ENCODE assay signal across 14 cellular contexts in genomic region chr1:174872615-174873058, GRCh38.
DNase-seq lines count a peak whose midpoint lies in the region; ATAC-seq, FAIRE-seq and TF ChIP-seq lines count a peak whose summit lies in the region.
"Had no signal": no experiment of that assay in that cellular context is flagged by ENCODE, and none has a peak within 500 bp of the region (broad histone marks: within the 10 kb centered on the region; RNA-seq: fewer than 3 reads in every experiment).

No MANE protein-coding gene starts in this region.

- H4K20me1 ChIP-seq in hepatocyte (ENCODE audit: insufficient read depth, poor library complexity, severe bottlenecking) (no peaks in the 10 kb centered on the region), HepG2 (ENCODE audit: insufficient read depth, low read length) (no peaks in the 10 kb centered on the region)

- 55% methylated on average over 2 of the region's 2 CpGs for WGBS in HUES64
- 73% methylated on average over 2 of the region's 2 CpGs for WGBS in hepatocyte (ENCODE audit: low lambda C conversion rate, missing lambda C conversion rate)
- 85% methylated on average over 2 of the region's 2 CpGs for WGBS in esophagus muscularis mucosa
- WGBS in HepG2 (ENCODE audit: low lambda C conversion rate), result 97% methylated on average over 2 of the region's 2 CpGs

- H3K36me3 Mint-ChIP-seq in activated B cell treated with CpG ODN at 0.5 μM for 24 hours (ENCODE audit: low read depth) (peaks cover 19% of the 10 kb centered on the region), immature natural killer cell (peaks cover 0 to 5% (median 3%) of the 10 kb centered on the region in 3 donors)
- H3K36me3 Mint-ChIP-seq in activated CD8-positive, alpha-beta T cell treated with anti-CD3 and anti-CD28 coated beads, Interleukin-2, amount 10 ng/mL, durations not matched to agents 7 days and 5 days (ENCODE audit: low read depth), result no peaks in the 10 kb centered on the region

- H3K4me1 Mint-ChIP-seq in activated B cell treated with CpG ODN at 0.5 μM for 24 hours (peaks cover 59% of the 10 kb centered on the region), immature natural killer cell (peaks cover 21 to 41% of the 10 kb centered on the region in 2 donors)
- H3K4me1 Mint-ChIP-seq in activated CD8-positive, alpha-beta T cell treated with anti-CD3 and anti-CD28 coated beads, Interleukin-2, amount 10 ng/mL, durations not matched to agents 7 days and 5 days (ENCODE audit: low read depth), result peaks cover 4% of the 10 kb centered on the region

- no peak for TF ChIP-seq POLR2A in esophagus muscularis mucosa (IDR thresholded peaks at IDR 0.05; ENCODE audit: low read depth)
- TF ChIP-seq POLR2A in HepG2 (IDR thresholded peaks at IDR 0.05; ENCODE audit: insufficient read depth in 1 of 2, low read depth in 2 of 2, low read length in 2 of 2), result no peak

- TF ChIP-seq RAD21 in HepG2 (CRISPR knock-in tag; IDR thresholded peaks at IDR 0.05), result no peak

- no TSS peak for BruUV-seq in HepG2 (replicated peaks; lab: Mats Ljungman, UMichigan)

- H3K27me3 ChIP-seq in HUES64 (ENCODE audit: insufficient read depth, low read length) (no peaks in the 10 kb centered on the region), hepatocyte (no peaks in the 10 kb centered on the region), esophagus muscularis mucosa (no peaks in the 10 kb centered on the region), HepG2 (ENCODE audit: control insufficient read depth in 1 of 2, insufficient read depth in 2 of 2, low read length in 2 of 2) (no peaks in the 10 kb centered on the region)

- POLR2A ChIA-PET in activated B cell treated with CpG ODN at 0.5 μM for 24 hours (lab: Charles Lee), result interaction anchor here (0.6 to 1.2 kb wide), 3 partner anchors 82 to 739 kb away, joined by 3 to 6 read pairs (median 6); partner anchors contain the start of gene CACYBP
- POLR2A ChIA-PET in HepG2 (lab: Yijun Ruan, JAX), result no interaction called here
- POLR2A ChIA-PET in activated CD8-positive, alpha-beta T cell treated with anti-CD3 and anti-CD28 coated beads, Interleukin-2, amount 10 ng/mL, durations not matched to agents 7 days and 5 days (lab: Charles Lee), result no interaction called here

- H3K79me2 ChIP-seq in hepatocyte (no peaks in the 10 kb centered on the region), HepG2 (ENCODE audit: insufficient read depth, low read length) (no peaks in the 10 kb centered on the region)

- in situ Hi-C loops in HepG2 (cut with HindIII; ENCODE audit: extremely low pct_ligation_motif_present, low pct_unique_long_range_greater_than_20kb), result no loop called here

- H3K9ac ChIP-seq in HUES64 (ENCODE audit: low read depth, low read length), result 0 out of 2 replicates have a peak overlapping the region, but pooled peaks have one; percentile 70
- H3K9ac ChIP-seq in HepG2 (ENCODE audit: insufficient read depth, low read depth, low read length), result no peak overlapping the region

- H3K27me3 Mint-ChIP-seq in activated B cell treated with CpG ODN at 0.5 μM for 24 hours (no peaks in the 10 kb centered on the region), immature natural killer cell (ENCODE audit: low read depth in 3 of 3) (no peaks in the 10 kb centered on the region)
- no peaks in the 10 kb centered on the region for H3K27me3 Mint-ChIP-seq in activated CD8-positive, alpha-beta T cell treated with anti-CD3 and anti-CD28 coated beads, Interleukin-2, amount 10 ng/mL, durations not matched to agents 7 days and 5 days (ENCODE audit: low read depth)
- H3K27me3 Mint-ChIP-seq: activated naive CD8-positive, alpha-beta T cell treated with anti-CD3 and anti-CD28 coated beads, Interleukin-2, amount 10 ng/mL, durations not matched to agents 7 days and 5 days had no signal

- CTCF ChIA-PET in activated B cell treated with CpG ODN at 0.5 μM for 24 hours (lab: Charles Lee), result no interaction called here
- CTCF ChIA-PET in HepG2 (lab: Yijun Ruan, JAX; ENCODE audit: low intra/inter-chr PET ratio, low total read pairs), result no interaction called here
- CTCF ChIA-PET in activated CD8-positive, alpha-beta T cell treated with anti-CD3 and anti-CD28 coated beads, Interleukin-2, amount 10 ng/mL, durations not matched to agents 7 days and 5 days (lab: Charles Lee), result interaction anchor here (0.8 kb wide), 1 partner anchor 11 kb away, joined by 3 read pairs; no protein-coding TSS in a partner anchor

- H3K4me1 ChIP-seq in HUES64 (ENCODE audit: insufficient read depth, low read length) (peaks cover 41% of the 10 kb centered on the region), hepatocyte (ENCODE audit: insufficient read depth) (peaks cover 4% of the 10 kb centered on the region), esophagus muscularis mucosa (peaks cover 0 to 3% (median 0%) of the 10 kb centered on the region in 4 donors), HepG2 (ENCODE audit: insufficient read depth, low read length) (0 out of 2 replicates have a peak, but pooled peaks cover 7% of the 10 kb centered on the region)

- no peak for FAIRE-seq in HepG2 (lab: Jason Lieb, UNC)
- FAIRE-seq: GM18507 had no signal

- H3K4me3 ChIP-seq in AG10803 (ENCODE audit: low read length) (no peak overlapping the region), HUES64 (ENCODE audit: low read length) (no peak overlapping the region), hepatocyte (no peak overlapping the region), esophagus muscularis mucosa (no peak overlapping the region), HepG2 (replicated peaks in 1 of 3; ENCODE audit: insufficient read depth in 1 of 3, low read depth in 2 of 3, low read length in 3 of 3) (no peak overlapping the region)

- H3K9me2 ChIP-seq in hepatocyte (replicated peaks; ENCODE audit: insufficient read depth), result no peaks in the 10 kb centered on the region

- peak overlapping the region; percentile 41 for H3K4me3 Mint-ChIP-seq in activated B cell treated with CpG ODN at 0.5 μM for 24 hours
- no peak overlapping the region for H3K4me3 Mint-ChIP-seq in immature natural killer cell
- no peak overlapping the region for H3K4me3 Mint-ChIP-seq in activated CD8-positive, alpha-beta T cell treated with anti-CD3 and anti-CD28 coated beads, Interleukin-2, amount 10 ng/mL, durations not matched to agents 7 days and 5 days
- H3K4me3 Mint-ChIP-seq: activated naive CD8-positive, alpha-beta T cell treated with anti-CD3 and anti-CD28 coated beads, Interleukin-2, amount 10 ng/mL, durations not matched to agents 7 days and 5 days had no signal

- intact Hi-C loops in activated B cell treated with CpG ODN at 0.5 μM for 24 hours (cut with micrococcal nuclease) (loop anchor here (5.0 kb wide), 5 partner anchors 55 to 125 kb away; partner anchors contain the start of gene CACYBP), esophagus muscularis mucosa (cut with DNase I) (no loop called here), HepG2 (cut with micrococcal nuclease; ENCODE audit: unreplicated experiment) (no loop called here)

- peak overlapping the region; percentile 94 for H3K27ac ChIP-seq in HUES64 (ENCODE audit: low read depth, low read length)
- H3K27ac ChIP-seq in hepatocyte, result peak overlapping the region; percentile 68
- H3K27ac ChIP-seq in esophagus muscularis mucosa (replicated peaks in 1 of 4), result no peak overlapping the region
- H3K27ac ChIP-seq in HepG2 (ENCODE audit: extremely low read length, insufficient read depth, low read length), result no peak overlapping the region

- H3K36me3 ChIP-seq in HUES64 (ENCODE audit: insufficient read depth, low read length) (peaks cover 4% of the 10 kb centered on the region), hepatocyte (replicated peaks; ENCODE audit: insufficient read depth, low read depth) (no peaks in the 10 kb centered on the region), esophagus muscularis mucosa (peaks cover 0 to 3% (median 0%) of the 10 kb centered on the region in 4 donors), HepG2 (replicated peaks in 1 of 2; ENCODE audit: control insufficient read depth in 1 of 2, insufficient read depth in 2 of 2, low read length in 2 of 2) (no peaks in the 10 kb centered on the region)

- peak; percentile 52 for ATAC-seq in activated B cell treated with CpG ODN at 0.5 μM for 24 hours (ENCODE audit: low read depth)
- no peak for ATAC-seq in HepG2
- no peak for ATAC-seq in activated CD8-positive, alpha-beta T cell treated with anti-CD3 and anti-CD28 coated beads, Interleukin-2, amount 10 ng/mL, durations not matched to agents 7 days and 5 days

- no peak for TF ChIP-seq CTCF in AG10803 (conservative IDR thresholded peaks at IDR 0.05; ENCODE audit: low read length)
- no peak for TF ChIP-seq CTCF in activated B cell treated with CpG ODN at 0.5 μM for 24 hours (IDR thresholded peaks at IDR 0.05)
- TF ChIP-seq CTCF in hepatocyte (IDR thresholded peaks at IDR 0.05; ENCODE audit: poor library complexity), result no peak
- no peak for TF ChIP-seq CTCF in esophagus muscularis mucosa (IDR thresholded peaks at IDR 0.05)
- no peak for TF ChIP-seq CTCF in HepG2 (CRISPR knock-in tag; IDR thresholded peaks at IDR 0.05)

- H3K4me2 ChIP-seq in hepatocyte (no peak overlapping the region), HepG2 (ENCODE audit: low read depth, low read length) (no peak overlapping the region)

- peak; percentile 16 for DNase-seq in AG10803 (ENCODE audit: low read depth)
- DNase-seq in activated B cell treated with CpG ODN at 0.5 μM for 24 hours, result no peak
- no peak for DNase-seq in hepatocyte (ENCODE audit: low spot score)
- DNase-seq in esophagus muscularis mucosa (ENCODE audit: extremely low spot score), result no peak
- no peak for DNase-seq in HepG2 (ENCODE audit: low spot score)
- no peak for DNase-seq in immature natural killer cell
- no peak for DNase-seq in activated CD8-positive, alpha-beta T cell treated with anti-CD3 and anti-CD28 coated beads, Interleukin-2, amount 10 ng/mL, durations not matched to agents 7 days and 5 days
- DNase-seq: activated CD8-positive, alpha-beta memory T cell treated with anti-CD3 and anti-CD28 coated beads, Interleukin-2, amount 50 U/mL, for 48 hours; activated naive CD8-positive, alpha-beta T cell treated with anti-CD3 and anti-CD28 coated beads, Interleukin-2, amount 10 ng/mL, durations not matched to agents 7 days and 5 days; NCI-H1105; OCI-M1; stimulated activated naive CD4-positive, alpha-beta T cell had no signal

- H3K27ac Mint-ChIP-seq in activated B cell treated with CpG ODN at 0.5 μM for 24 hours (peak overlapping the region; percentile 65), immature natural killer cell (peak overlapping the region in 3 of 6 donors; percentile 26 to 65 (median 48))
- H3K27ac Mint-ChIP-seq in activated CD8-positive, alpha-beta T cell treated with anti-CD3 and anti-CD28 coated beads, Interleukin-2, amount 10 ng/mL, durations not matched to agents 7 days and 5 days, result no peak overlapping the region
- H3K27ac Mint-ChIP-seq: activated naive CD8-positive, alpha-beta T cell treated with anti-CD3 and anti-CD28 coated beads, Interleukin-2, amount 10 ng/mL, durations not matched to agents 7 days and 5 days had no signal

- H3K9me3 Mint-ChIP-seq in activated B cell treated with CpG ODN at 0.5 μM for 24 hours (peaks cover 4% of the 10 kb centered on the region), immature natural killer cell (no peaks in the 10 kb centered on the region)
- H3K9me3 Mint-ChIP-seq in activated CD8-positive, alpha-beta T cell treated with anti-CD3 and anti-CD28 coated beads, Interleukin-2, amount 10 ng/mL, durations not matched to agents 7 days and 5 days (ENCODE audit: insufficient read depth), result no peaks in the 10 kb centered on the region

- H3K9me3 ChIP-seq in HUES64 (ENCODE audit: insufficient read depth, low read depth, low read length) (0 out of 2 replicates have a peak, but pooled peaks cover 2% of the 10 kb centered on the region), hepatocyte (ENCODE audit: low read depth) (no peaks in the 10 kb centered on the region), esophagus muscularis mucosa (no peaks in the 10 kb centered on the region), HepG2 (ENCODE audit: low read length) (no peaks in the 10 kb centered on the region)

- H2AFZ ChIP-seq in hepatocyte (no peak overlapping the region), HepG2 (ENCODE audit: low read length) (no peak overlapping the region)

- TF ChIP-seq EP300 in esophagus muscularis mucosa (IDR thresholded peaks at IDR 0.05), result no peak
- TF ChIP-seq EP300 in HepG2 (IDR thresholded peaks at IDR 0.05; ENCODE audit: low read depth in 2 of 2, low read length in 2 of 2), result no peak
- no peak for TF ChIP-seq EP300 in HepG2 (CRISPR knock-in tag; IDR thresholded peaks at IDR 0.05; ENCODE audit: borderline replicate concordance)

Comparison
In these comparisons a context has a peak if more than half of its experiments do, and no peak if none do; other contexts are left out.
1. H3K27ac ChIP-seq: peak in HUES64 (single experiment) and hepatocyte (single experiment); none in esophagus muscularis mucosa (0 of 4) and HepG2 (single experiment).